Comparison of ENCODE assay signal across 8 cellular contexts in the genomic region with DNA sequence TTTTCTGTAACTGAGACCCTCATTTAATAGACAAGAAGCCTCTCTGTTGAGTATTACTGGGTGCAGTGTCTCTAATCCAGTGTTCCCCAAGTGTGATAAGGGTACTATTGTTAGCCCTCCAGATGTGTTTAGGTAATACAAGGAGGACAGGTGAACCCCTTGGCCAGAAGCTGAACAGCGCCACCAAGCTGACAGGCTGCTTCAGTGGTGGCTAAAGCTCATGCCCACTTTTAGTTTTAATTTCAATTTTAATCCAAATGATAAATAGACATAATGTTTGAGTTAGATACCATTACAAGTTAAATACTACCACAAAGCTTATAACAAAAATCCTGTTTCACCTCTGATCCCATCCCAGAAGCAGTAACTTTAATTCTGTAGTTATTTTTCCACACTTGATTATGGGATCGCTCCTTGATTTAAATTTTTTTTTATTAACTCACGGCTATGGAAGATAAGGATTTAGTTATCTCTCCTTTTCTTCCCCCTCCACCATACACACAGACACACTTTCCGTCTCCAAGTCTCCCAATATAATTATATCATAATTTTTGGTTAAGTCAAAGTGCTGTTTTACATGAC. TPM values are rescaled to one million over a fixed set of nuclear protein-coding genes. Genes with fewer than 3 reads are reported as not detected.
DNase-seq lines count a peak whose midpoint lies in the region; ATAC-seq and TF ChIP-seq lines count a peak whose summit lies in the region.

No MANE protein-coding gene starts in this region.

- in situ Hi-C loops in GM13977 (cut with MboI; ENCODE audit: low pct_unique_long_range_greater_than_20kb, low sequenced_read_pairs, unreplicated experiment), result no loop called here

- DNase-seq in AG09319 (ENCODE audit: extremely low read depth, low read depth), result no peak
- peak; percentile 42 for DNase-seq in GM13977 (ENCODE audit: low spot score)
- peak; percentile 5 for DNase-seq in T follicular helper cell (ENCODE audit: low read depth)
- peak; percentile 70 for DNase-seq in iPS-NIHi11 (ENCODE audit: low spot score)
- DNase-seq in MV-4-11 (lab: John Stamatoyannopoulos, UW), result no peak
- DNase-seq in NOMO-1 treated with dmso at 0.1 percent for 144 hours (lab: John Stamatoyannopoulos, UW; ENCODE audit: unreplicated experiment), result no peak
- DNase-seq in mesenteric fat pad (ENCODE audit: low spot score), result no peak

- TF ChIP-seq CTCF in AG09319 (IDR thresholded peaks at IDR 0.05; ENCODE audit: low read depth, low read length) (peak; percentile 35), GM13977 (IDR thresholded peaks at IDR 0.05; ENCODE audit: extremely low read depth, insufficient read depth, missing control alignments) (peak; percentile 50)

- no peak for ATAC-seq in HG03159 (IDR thresholded peaks at IDR 0.05; ENCODE audit: unreplicated experiment)

RNA-seq across cellular contexts. Expression of gene STK35, which starts 8.3 kb away (rescaled TPM):
- 22.0 TPM for total RNA-seq in mesenteric fat pad

Comparison
In these comparisons a context has a peak if more than half of its experiments do, and no peak if none do; other contexts are left out.
1. DNase-seq: peak in GM13977 (single experiment), T follicular helper cell (single experiment) and iPS-NIHi11 (single experiment); none in AG09319 (single experiment), MV-4-11 (single experiment), NOMO-1 treated with dmso at 0.1 percent for 144 hours (single experiment) and mesenteric fat pad (single experiment).